Comparison of ENCODE assay signal across 23 cellular contexts in genomic region chr4:109622581-109622980, GRCh38.
"Had no signal": no experiment of that assay in that cellular context is flagged by ENCODE, and none has a peak within 500 bp of the region (broad histone marks: within the 10 kb centered on the region; RNA-seq: fewer than 3 reads in every experiment).

No MANE protein-coding gene starts in this region.

- H3K4me1 ChIP-seq: esophagus muscularis mucosa, foreskin keratinocyte, gastroesophageal sphincter, left ventricle myocardium inferior, lower lobe of right lung had no signal

- DNase-seq: dermis blood vessel endothelial cell; dorsolateral prefrontal cortex; effector CD4-positive, alpha-beta T cell; effector memory CD4-positive, alpha-beta T cell; foreskin keratinocyte; heart left ventricle; hippocampal formation; kidney; kidney glomerular epithelial cell; left colon; left ventricle myocardium inferior; lower lobe of right lung; mesenchymal stem cell; mucosa of descending colon; naive B cell had no signal

- H3K4me3 ChIP-seq: coronary artery, dorsolateral prefrontal cortex, esophagus muscularis mucosa, gastroesophageal sphincter, heart left ventricle, left ventricle myocardium inferior, lower lobe of right lung, mucosa of descending colon had no signal

- H3K36me3 ChIP-seq: esophagus muscularis mucosa, gastroesophageal sphincter, heart left ventricle, left ventricle myocardium inferior, lower lobe of right lung had no signal

- H3K27me3 ChIP-seq: dorsolateral prefrontal cortex, esophagus muscularis mucosa, foreskin keratinocyte, gastroesophageal sphincter, heart left ventricle had no signal

- H3K27ac ChIP-seq: coronary artery, dorsolateral prefrontal cortex, esophagus muscularis mucosa, foreskin keratinocyte, gastroesophageal sphincter, heart left ventricle, left ventricle myocardium inferior, lower lobe of right lung had no signal

- FAIRE-seq: colon, endothelial cell of umbilical vein, frontal cortex, islet of Langerhans, kidney had no signal

- ATAC-seq: foreskin keratinocyte, gastroesophageal sphincter, heart left ventricle, left colon, left lobe of liver, lower lobe of right lung, mucosa of descending colon had no signal

- H3K9me3 ChIP-seq: esophagus muscularis mucosa, gastroesophageal sphincter, heart left ventricle, left ventricle myocardium inferior, lower lobe of right lung, mucosa of descending colon had no signal
